Comparison of ENCODE assay signal across 8 cellular contexts in the genomic region with DNA sequence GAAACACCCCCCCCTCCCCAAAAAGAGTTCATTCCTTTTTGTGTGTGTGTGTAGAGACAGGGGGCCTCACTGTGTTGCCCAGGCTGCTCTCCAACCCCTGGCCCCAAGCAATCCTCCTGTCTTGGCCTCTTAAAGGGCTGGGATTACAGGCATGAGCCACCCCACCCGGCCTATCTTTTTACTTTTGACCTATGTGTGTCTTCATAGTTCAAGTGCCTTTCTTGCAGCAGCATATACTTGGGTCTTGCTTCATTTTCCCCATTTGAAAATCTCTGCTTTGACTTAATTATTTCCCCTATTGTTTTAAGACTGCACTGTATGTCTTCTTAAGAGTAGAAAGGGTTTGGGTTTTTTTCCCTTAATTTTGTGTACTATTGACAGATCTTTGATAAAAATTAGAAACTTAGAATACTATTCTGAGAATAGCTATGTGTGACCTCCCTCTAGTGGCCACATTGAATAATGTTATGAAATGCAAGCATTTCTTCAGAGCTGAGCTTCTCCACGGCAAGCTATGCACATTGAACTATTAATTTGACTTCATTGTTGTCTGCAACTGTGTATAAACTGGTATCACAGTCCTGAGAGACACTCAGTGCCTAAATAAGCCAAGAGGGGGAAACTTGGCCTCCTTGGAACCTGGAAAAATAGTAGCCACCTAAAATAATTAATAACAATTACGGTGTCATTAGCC. TPM values are rescaled to one million over a fixed set of nuclear protein-coding genes. Genes with fewer than 3 reads are reported as not detected.
DNase-seq lines count a peak whose midpoint lies in the region; ATAC-seq, FAIRE-seq and TF ChIP-seq lines count a peak whose summit lies in the region.

No MANE protein-coding gene starts in this region.

- FAIRE-seq in endometrium (lab: Jason Lieb, UNC), result peak; percentile 61

- H3K9me3 ChIP-seq in BE2C, result no peaks in the 10 kb centered on the region; the same call in 1 of the 2 replicates

- ATAC-seq in GM18517 (IDR thresholded peaks at IDR 0.05; ENCODE audit: unreplicated experiment) (peak; percentile 78), HG03565 (IDR thresholded peaks at IDR 0.05; ENCODE audit: unreplicated experiment) (peak; percentile 72), GM19324 (IDR thresholded peaks at IDR 0.05; ENCODE audit: low FRiP score, unreplicated experiment) (no peak)

- no peak overlapping the region for H3K4me3 ChIP-seq in BE2C (ENCODE audit: low read depth, low read length)

- TF ChIP-seq CTCF in BE2C (IDR thresholded peaks at IDR 0.05; ENCODE audit: low read depth, low read length), result peak; percentile 70

- DNase-seq in BE2C (peak; percentile 28), RKO (ENCODE audit: low spot score) (peak; percentile 64), midbrain (lab: John Stamatoyannopoulos, UW) (peak; percentile 53), occipital lobe (lab: John Stamatoyannopoulos, UW) (no peak)

- no peaks in the 10 kb centered on the region for H3K27me3 ChIP-seq in BE2C

- H3K36me3 ChIP-seq in BE2C, result no peaks in the 10 kb centered on the region

- no peaks in the 10 kb centered on the region for H3K4me1 ChIP-seq in BE2C

RNA-seq across cellular contexts. Expression of a gene that starts 8.7 kb away (rescaled TPM):
- 83.0 TPM for polyA plus RNA-seq in BE2C (2012; ENCODE audit: insufficient read depth, insufficient read length, low read depth)
- total RNA-seq in occipital lobe, result 31.0 TPM
